12 cellular contexts compared by ENCODE assay signal in the genomic region with DNA sequence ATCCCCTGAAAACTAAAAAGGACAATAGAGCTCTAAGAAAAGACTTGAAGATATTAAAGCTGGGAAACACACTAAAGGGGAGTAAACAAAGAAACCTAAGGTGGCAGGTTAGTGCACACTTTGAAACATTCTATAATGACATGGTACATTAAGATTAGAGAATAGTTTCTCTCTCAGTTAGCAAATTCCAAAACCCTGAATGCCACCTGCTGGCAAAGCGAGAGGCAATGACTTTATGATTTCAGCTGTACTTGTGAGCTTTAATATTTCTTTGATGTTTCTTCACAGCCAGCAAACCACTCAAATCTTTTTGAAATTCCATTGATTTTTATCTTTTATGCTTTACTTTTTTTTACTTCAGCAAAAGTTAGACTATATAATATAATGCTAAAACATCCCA.
A peak's percentile ranks its signal among the peaks of the same experiment; 100 is the strongest.
DNase-seq lines count a peak whose midpoint lies in the region; ATAC-seq and TF ChIP-seq lines count a peak whose summit lies in the region.
"Had no signal": no experiment of that assay in that cellular context is flagged by ENCODE, and none has a peak within 500 bp of the region (broad histone marks: within the 10 kb centered on the region; RNA-seq: fewer than 3 reads in every experiment).

No MANE protein-coding gene starts in this region.

- H3K27me3 ChIP-seq in OCI-LY1 (ENCODE audit: insufficient read depth, low read length) (no peaks in the 10 kb centered on the region), thoracic aorta (replicated peaks; ENCODE audit: insufficient read depth) (no peaks in the 10 kb centered on the region)
- H3K27me3 ChIP-seq: BLaER1 had no signal

- H3K9me3 ChIP-seq in OCI-LY1 (ENCODE audit: low read length) (no peaks in the 10 kb centered on the region), thoracic aorta (no peaks in the 10 kb centered on the region)
- H3K9me3 ChIP-seq: BLaER1 had no signal

- intact Hi-C loops in activated CD4-positive, alpha-beta T cell treated with anti-CD3 and anti-CD28 coated beads for 36 hours (cut with DNase I, micrococcal nuclease) = loop anchor here in 1 of 2 experiments (5.0 kb wide), 1 partner anchor 169 kb away; no protein-coding TSS in a partner anchor

- no peak overlapping the region for H3K9ac ChIP-seq in OCI-LY1 (ENCODE audit: low read length)
- H3K9ac ChIP-seq: BLaER1 had no signal

- H4K20me1 ChIP-seq in OCI-LY1 (ENCODE audit: insufficient read depth, low read length) = no peaks in the 10 kb centered on the region
- H4K20me1 ChIP-seq: BLaER1 had no signal

- H3K4me3 Mint-ChIP-seq in activated CD4-positive, alpha-beta T cell treated with anti-CD3 and anti-CD28 coated beads for 36 hours = no peak overlapping the region
- H3K4me3 Mint-ChIP-seq: activated naive CD4-positive, alpha-beta T cell treated with anti-CD3 and anti-CD28 coated beads, Interleukin-2, amount 50 U/mL, for 24 hours had no signal

- POLR2A ChIA-PET in activated CD4-positive, alpha-beta T cell treated with anti-CD3 and anti-CD28 coated beads for 36 hours (lab: Charles Lee) = no interaction called here

- ATAC-seq in activated CD4-positive, alpha-beta T cell treated with anti-CD3 and anti-CD28 coated beads for 36 hours = no peak
- ATAC-seq in thoracic aorta (ENCODE audit: insufficient number of reproducible peaks, low FRiP score, low read depth) = no peak

- H3K27ac ChIP-seq in OCI-LY1 (ENCODE audit: low read depth, low read length, poor library complexity, severe bottlenecking) (no peak overlapping the region), thoracic aorta (no peak overlapping the region)
- H3K27ac ChIP-seq: BLaER1, epithelial cell of prostate had no signal

- no peak overlapping the region for H3K4me2 ChIP-seq in OCI-LY1 (ENCODE audit: low read length)
- H3K4me2 ChIP-seq: BLaER1 had no signal

- peak; percentile 27; the same call in 1 of the 2 replicates for TF ChIP-seq CTCF in OCI-LY1 (IDR thresholded peaks at IDR 0.05; ENCODE audit: low read length)
- no peak for TF ChIP-seq CTCF in fibroblast of mammary gland (conservative IDR thresholded peaks at IDR 0.05; ENCODE audit: control insufficient read depth, insufficient read depth, low read depth, low read length)
- TF ChIP-seq CTCF in thoracic aorta (IDR thresholded peaks at IDR 0.05) = peak; percentile 14

- CTCF ChIA-PET in activated CD4-positive, alpha-beta T cell treated with anti-CD3 and anti-CD28 coated beads for 36 hours (lab: Charles Lee) = interaction anchor here (0.7 to 1.2 kb wide), 5 partner anchors 20 to 167 kb away, joined by 3 read pairs; no protein-coding TSS in a partner anchor

- peak; percentile 5 for DNase-seq in activated CD4-positive, alpha-beta T cell treated with anti-CD3 and anti-CD28 coated beads for 36 hours
- DNase-seq in activated CD4-positive, alpha-beta T cell treated with anti-CD3 and anti-CD28 coated beads for 4 hours = no peak
- DNase-seq in fibroblast of mammary gland (ENCODE audit: low read depth) (peak; percentile 1), thoracic aorta (ENCODE audit: low spot score) (no peak), GF-D8 (lab: John Stamatoyannopoulos, UW) (no peak), HUDEP-2 (lab: John Stamatoyannopoulos, UW; ENCODE audit: unreplicated experiment in 76 of 76) (no peak), OCI-M2 (lab: John Stamatoyannopoulos, UW; ENCODE audit: unreplicated experiment) (no peak)
- DNase-seq: NCI-H446 had no signal

- no peaks in the 10 kb centered on the region for H3K9me3 Mint-ChIP-seq in activated CD4-positive, alpha-beta T cell treated with anti-CD3 and anti-CD28 coated beads for 36 hours (ENCODE audit: low read depth)
- H3K9me3 Mint-ChIP-seq: activated naive CD4-positive, alpha-beta T cell treated with anti-CD3 and anti-CD28 coated beads, Interleukin-2, amount 50 U/mL, for 24 hours had no signal

- no peaks in the 10 kb centered on the region for H3K9me2 ChIP-seq in OCI-LY1 (ENCODE audit: low read depth, low read length)

- H3K27me3 Mint-ChIP-seq in activated CD4-positive, alpha-beta T cell treated with anti-CD3 and anti-CD28 coated beads for 36 hours = peaks cover 9% of the 10 kb centered on the region

- H3K36me3 ChIP-seq in OCI-LY1 (ENCODE audit: insufficient read depth, low read length) = no peaks in the 10 kb centered on the region
- H3K36me3 ChIP-seq in thoracic aorta = no peaks in the 10 kb centered on the region
- H3K36me3 ChIP-seq: BLaER1 had no signal

- no peaks in the 10 kb centered on the region for H3K36me3 Mint-ChIP-seq in activated CD4-positive, alpha-beta T cell treated with anti-CD3 and anti-CD28 coated beads for 36 hours (ENCODE audit: low read depth)
- H3K36me3 Mint-ChIP-seq: activated naive CD4-positive, alpha-beta T cell treated with anti-CD3 and anti-CD28 coated beads, Interleukin-2, amount 50 U/mL, for 24 hours had no signal

- no peaks in the 10 kb centered on the region for H3K79me2 ChIP-seq in OCI-LY1 (ENCODE audit: insufficient read depth, low read length)

- H3K4me1 ChIP-seq in OCI-LY1 (ENCODE audit: insufficient read depth, low read length, severe bottlenecking) = no peaks in the 10 kb centered on the region
- no peaks in the 10 kb centered on the region for H3K4me1 ChIP-seq in thoracic aorta (ENCODE audit: control insufficient read depth in 1 of 2, low read depth in 2 of 2)
- H3K4me1 ChIP-seq: BLaER1 had no signal

- no peaks in the 10 kb centered on the region for H3F3A ChIP-seq in OCI-LY1 (ENCODE audit: insufficient read depth, low read length)

- H2AFZ ChIP-seq in OCI-LY1 (ENCODE audit: low read length) = no peak overlapping the region

- H3K4me1 Mint-ChIP-seq in activated CD4-positive, alpha-beta T cell treated with anti-CD3 and anti-CD28 coated beads for 36 hours = no peaks in the 10 kb centered on the region
- H3K4me1 Mint-ChIP-seq: activated naive CD4-positive, alpha-beta T cell treated with anti-CD3 and anti-CD28 coated beads, Interleukin-2, amount 50 U/mL, for 24 hours had no signal

- no peak overlapping the region for H3K27ac Mint-ChIP-seq in activated CD4-positive, alpha-beta T cell treated with anti-CD3 and anti-CD28 coated beads for 36 hours
- H3K27ac Mint-ChIP-seq: activated naive CD4-positive, alpha-beta T cell treated with anti-CD3 and anti-CD28 coated beads, Interleukin-2, amount 50 U/mL, for 24 hours had no signal

- H3K4me3 ChIP-seq in OCI-LY1 (ENCODE audit: low read depth, low read length, poor library complexity, severe bottlenecking) (no peak overlapping the region), fibroblast of mammary gland (ENCODE audit: control insufficient read depth, low read depth, low read length) (no peak overlapping the region), thoracic aorta (no peak overlapping the region)
- H3K4me3 ChIP-seq: BLaER1 had no signal

Comparison
In these comparisons a context has a peak if more than half of its experiments do, and no peak if none do; other contexts are left out.
1. DNase-seq: peak in activated CD4-positive, alpha-beta T cell treated with anti-CD3 and anti-CD28 coated beads for 36 hours (single experiment) and fibroblast of mammary gland (single experiment); none in activated CD4-positive, alpha-beta T cell treated with anti-CD3 and anti-CD28 coated beads for 4 hours (0 of 2), thoracic aorta (single experiment), GF-D8 (single experiment), HUDEP-2 (0 of 76) and OCI-M2 (single experiment).